In genomic region chr1:177611402-177611801, GRCh38 we compare ENCODE assay signal across 21 cellular contexts.
DNase-seq lines count a peak whose midpoint lies in the region; ATAC-seq, FAIRE-seq and TF ChIP-seq lines count a peak whose summit lies in the region.
"Had no signal": no experiment of that assay in that cellular context is flagged by ENCODE, and none has a peak within 500 bp of the region (broad histone marks: within the 10 kb centered on the region; RNA-seq: fewer than 3 reads in every experiment).

No MANE protein-coding gene starts in this region.

- CTCF ChIA-PET in A673 (lab: Charles Lee) = no interaction called here

- POLR2A ChIA-PET in A673 (lab: Charles Lee; ENCODE audit: low non-redundant PET) = no interaction called here

- in situ Hi-C loops in ACHN (cut with HindIII; ENCODE audit: low pct_ligation_motif_present, low pct_unique_long_range_greater_than_20kb, low sequenced_read_pairs) = no loop called here

- BruUV-seq in A673 (replicated peaks; lab: Mats Ljungman, UMichigan) = no TSS peak

- H3K4me1 ChIP-seq in A673 (ENCODE audit: insufficient read depth, low read length, poor library complexity, severe bottlenecking) (peaks cover 25% of the 10 kb centered on the region), RWPE2 (ENCODE audit: insufficient read depth, poor library complexity, severe bottlenecking) (peaks cover 9% of the 10 kb centered on the region)

- no peaks in the 10 kb centered on the region for H3K36me3 Mint-ChIP-seq in type B pancreatic cell
- H3K36me3 Mint-ChIP-seq in T-helper 17 cell (ENCODE audit: low read depth) = no peaks in the 10 kb centered on the region
- H3K36me3 Mint-ChIP-seq: CD4-positive, CD25-positive, alpha-beta regulatory T cell; CD8-positive, alpha-beta memory T cell had no signal

- H3K27me3 Mint-ChIP-seq in type B pancreatic cell = no peaks in the 10 kb centered on the region
- no peaks in the 10 kb centered on the region for H3K27me3 Mint-ChIP-seq in T-helper 17 cell
- H3K27me3 Mint-ChIP-seq: CD4-positive, CD25-positive, alpha-beta regulatory T cell had no signal

- H3K27ac ChIP-seq in A673 (ENCODE audit: low read depth, low read length, poor library complexity, severe bottlenecking) (peak overlapping the region; percentile 39), RWPE2 (ENCODE audit: poor library complexity, severe bottlenecking) (no peak overlapping the region)
- H3K27ac ChIP-seq: HL-60 had no signal

- FAIRE-seq in bronchial epithelial cell (lab: Jason Lieb, UNC) = no peak
- FAIRE-seq: GM12878, GM19239, H54 had no signal

- peak; percentile 44 for ATAC-seq in RWPE2 (ENCODE audit: low read depth)
- ATAC-seq in T-helper 17 cell = no peak
- ATAC-seq: GM12878 had no signal

- TF ChIP-seq CTCF in A673 (conservative IDR thresholded peaks at IDR 0.05; ENCODE audit: low read depth, low read length) (no peak), RWPE2 (IDR thresholded peaks at IDR 0.05; ENCODE audit: poor library complexity, severe bottlenecking) (no peak), bronchial epithelial cell (IDR thresholded peaks at IDR 0.05; ENCODE audit: insufficient read depth, low read length, severe bottlenecking) (no peak), type B pancreatic cell (conservative IDR thresholded peaks at IDR 0.05) (no peak)

- H3K4me3 Mint-ChIP-seq in type B pancreatic cell (peak overlapping the region; percentile 28), T-helper 17 cell (no peak overlapping the region)
- H3K4me3 Mint-ChIP-seq: CD4-positive, CD25-positive, alpha-beta regulatory T cell; CD8-positive, alpha-beta memory T cell; HFFc6 had no signal

- H3K9me3 ChIP-seq in A673 (ENCODE audit: low read depth, low read length, poor library complexity, severe bottlenecking) = no peaks in the 10 kb centered on the region
- H3K9me3 ChIP-seq in RWPE2 (ENCODE audit: severe bottlenecking) = no peaks in the 10 kb centered on the region
- H3K9me3 ChIP-seq in T-helper 17 cell (ENCODE audit: control insufficient read depth, low read length, poor library complexity, severe bottlenecking) = no peaks in the 10 kb centered on the region

- DNase-seq in A673 (ENCODE audit: low spot score) = peak; percentile 35
- DNase-seq in RWPE2 (ENCODE audit: low spot score) = no peak
- DNase-seq in bronchial epithelial cell (ENCODE audit: low read depth) = peak; percentile 30
- no peak for DNase-seq in type B pancreatic cell (ENCODE audit: extremely low spot score, unreplicated experiment)
- no peak for DNase-seq in ACHN
- no peak for DNase-seq in NCI-H2029 (lab: John Stamatoyannopoulos, UW)
- no peak for DNase-seq in T-helper 17 cell
- DNase-seq: AML-193; C1 segment of cervical spinal cord; CD4-positive, CD25-positive, alpha-beta regulatory T cell; CD8-positive, alpha-beta memory T cell; COR-L47; DMS 273 treated with DMSO at 0.1 percent for 48 hours; DND-41; EL; HCEC 1CT; HFFc6 had no signal

- H3K36me3 ChIP-seq in A673 (ENCODE audit: insufficient read depth, low read length, poor library complexity, severe bottlenecking) (no peaks in the 10 kb centered on the region), RWPE2 (ENCODE audit: low read depth) (no peaks in the 10 kb centered on the region), bronchial epithelial cell (ENCODE audit: control insufficient read depth, insufficient read depth, low read length) (no peaks in the 10 kb centered on the region)

- H3K4me3 ChIP-seq in A673 (ENCODE audit: low read depth, low read length, poor library complexity, severe bottlenecking) = no peak overlapping the region
- no peak overlapping the region for H3K4me3 ChIP-seq in RWPE2 (ENCODE audit: severe bottlenecking)
- H3K4me3 ChIP-seq in bronchial epithelial cell (ENCODE audit: low read depth, low read length) = no peak overlapping the region
- H3K4me3 ChIP-seq: GM12878 had no signal

- no peak overlapping the region for H3K27ac Mint-ChIP-seq in type B pancreatic cell
- H3K27ac Mint-ChIP-seq in T-helper 17 cell = no peak overlapping the region
- H3K27ac Mint-ChIP-seq: CD4-positive, CD25-positive, alpha-beta regulatory T cell; CD8-positive, alpha-beta memory T cell; HFFc6 had no signal

- intact Hi-C loops in A673 (cut with micrococcal nuclease; ENCODE audit: unreplicated experiment) = no loop called here

- H3K9me3 Mint-ChIP-seq in type B pancreatic cell = no peaks in the 10 kb centered on the region
- H3K9me3 Mint-ChIP-seq: HFFc6 had no signal

- H3K4me1 Mint-ChIP-seq in type B pancreatic cell (ENCODE audit: unreplicated experiment) (peaks cover 7% of the 10 kb centered on the region), T-helper 17 cell (no peaks in the 10 kb centered on the region)
- H3K4me1 Mint-ChIP-seq: CD4-positive, CD25-positive, alpha-beta regulatory T cell; CD8-positive, alpha-beta memory T cell had no signal

- no peaks in the 10 kb centered on the region for H3K27me3 ChIP-seq in A673 (replicated peaks; ENCODE audit: insufficient read depth, low read depth, low read length, poor library complexity)
- no peaks in the 10 kb centered on the region for H3K27me3 ChIP-seq in RWPE2 (ENCODE audit: insufficient read depth, poor library complexity, severe bottlenecking)
- no peaks in the 10 kb centered on the region for H3K27me3 ChIP-seq in bronchial epithelial cell (ENCODE audit: control insufficient read depth, insufficient read depth, low read length)

Comparison
In these comparisons a context has a peak if more than half of its experiments do, and no peak if none do; other contexts are left out.
1. DNase-seq: peak in A673 (single experiment) and bronchial epithelial cell (single experiment); none in RWPE2 (single experiment), type B pancreatic cell (single experiment), ACHN (single experiment), NCI-H2029 (single experiment) and T-helper 17 cell (0 of 3).